In genomic region chrX:23494741-23495140, GRCh38 we compare ENCODE assay signal across 1 cellular context.
TF ChIP-seq lines count a peak whose summit lies in the region.

No MANE protein-coding gene starts in this region.

TF ChIP-seq in endothelial cell of umbilical vein, 7 proteins besides CTCF, POLR2A, EP300 and RAD21 (continued from another document):
- TF ChIP-seq MAX (IDR thresholded peaks at IDR 0.05; ENCODE audit: insufficient read depth, insufficient read length) (no peak), POLR2AphosphoS5 (IDR thresholded peaks at IDR 0.05; ENCODE audit: insufficient read depth, low read depth, low read length) (no peak), EZH2 (IDR thresholded peaks at IDR 0.05; ENCODE audit: borderline replicate concordance, low read depth, low read length, severe bottlenecking) (no peak), GATA2 (IDR thresholded peaks at IDR 0.05; ENCODE audit: insufficient read depth, insufficient read length, low read depth, low read length) (no peak), JUN (IDR thresholded peaks at IDR 0.05; ENCODE audit: borderline replicate concordance, insufficient read depth, insufficient read length, low read depth) (no peak)
